ENCODE assay signal across 22 cellular contexts in the genomic region with DNA sequence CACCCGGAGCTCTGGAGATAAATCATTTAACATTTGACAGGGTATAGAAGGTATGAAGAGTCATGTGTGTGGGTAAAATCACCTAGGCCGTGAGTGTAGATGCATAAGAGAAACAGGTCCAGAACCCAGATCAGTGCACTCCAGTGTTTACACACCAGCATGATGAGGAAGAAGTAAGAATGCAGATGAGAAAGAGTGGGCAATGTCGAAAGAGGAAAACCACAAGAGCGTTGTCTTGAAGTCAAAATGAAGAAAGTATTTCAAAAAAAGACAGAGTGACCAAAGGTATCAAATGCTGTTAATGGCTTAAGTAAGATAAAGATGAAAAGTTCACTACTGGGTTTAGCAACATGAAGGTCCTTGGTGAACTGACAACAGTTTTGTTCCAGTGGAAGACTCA. TPM values are rescaled to one million over a fixed set of nuclear protein-coding genes. Genes with fewer than 3 reads are reported as not detected.
DNase-seq lines count a peak whose midpoint lies in the region; TF ChIP-seq lines count a peak whose summit lies in the region.
"Had no signal": no experiment of that assay in that cellular context is flagged by ENCODE, and none has a peak within 500 bp of the region (broad histone marks: within the 10 kb centered on the region; RNA-seq: fewer than 3 reads in every experiment).

No MANE protein-coding gene starts in this region.

- 0 out of 22 replicates have a peak, but pooled peaks cover 0 to 5% (median 0%) of the 10 kb centered on the region in 11 experiments for H3K36me3 ChIP-seq in BLaER1 treated with 17β-estradiol and CSF1 and Interleukin-3, amounts not matched to agents 10 nM and 100 nM
- H3K36me3 ChIP-seq in tibial nerve, result no peaks in the 10 kb centered on the region
- H3K36me3 ChIP-seq: gastrocnemius medialis, neural progenitor cell had no signal

- H3K9ac ChIP-seq in BLaER1 treated with 17β-estradiol and CSF1 and Interleukin-3, amounts not matched to agents 10 nM and 100 nM, result peak overlapping the region in 6 of 11 experiments; percentile 26 to 66 (median 50); a peak in 10 of 22 replicates
- H3K9ac ChIP-seq: neural progenitor cell had no signal

- peak in 1 of 2 donors; percentile 50 for TF ChIP-seq EP300 in tibial nerve (IDR thresholded peaks at IDR 0.05)

- H3K27me3 Mint-ChIP-seq in activated T-helper 1 cell treated with anti-CD3 and anti-CD28 coated beads, Interleukin-12 subunit alpha, Interleukin-12 subunit beta, Interleukin-2, Interleukin-4 antibody, amounts not matched to agents 30 ng/mL and 10 ng/mL and 1 ng/mL, durations not matched to agents 14 hours and 24 hours and 36 hours (ENCODE audit: insufficient read depth), result peaks cover 11% of the 10 kb centered on the region

- no peaks in the 10 kb centered on the region for H4K20me1 ChIP-seq in BLaER1 treated with 17β-estradiol and CSF1 and Interleukin-3, amounts not matched to agents 10 nM and 100 nM

- peak overlapping the region in 10 of 11 experiments; percentile 29 to 87 (median 73); a peak in 18 of 22 replicates for H3K27ac ChIP-seq in BLaER1 treated with 17β-estradiol and CSF1 and Interleukin-3, amounts not matched to agents 10 nM and 100 nM
- no peak overlapping the region for H3K27ac ChIP-seq in tibial nerve
- H3K27ac ChIP-seq: gastrocnemius medialis, neural progenitor cell, RWPE1 had no signal

- H3K4me1 ChIP-seq in BLaER1 treated with 17β-estradiol and CSF1 and Interleukin-3, amounts not matched to agents 10 nM and 100 nM, result peaks cover 5 to 60% (median 33%) of the 10 kb centered on the region in 10 experiments; a peak in 18 of 20 replicates
- H3K4me1 ChIP-seq in tibial nerve, result no peaks in the 10 kb centered on the region
- H3K4me1 ChIP-seq: gastrocnemius medialis, neural progenitor cell had no signal

- H3K4me2 ChIP-seq in BLaER1 treated with 17β-estradiol and CSF1 and Interleukin-3, amounts not matched to agents 10 nM and 100 nM, result peak overlapping the region in 9 of 11 experiments; percentile 36 to 92 (median 71); a peak in 17 of 22 replicates
- H3K4me2 ChIP-seq: neural progenitor cell had no signal

- peaks cover 38% of the 10 kb centered on the region for H3K4me1 Mint-ChIP-seq in activated T-helper 1 cell treated with anti-CD3 and anti-CD28 coated beads, Interleukin-12 subunit alpha, Interleukin-12 subunit beta, Interleukin-2, Interleukin-4 antibody, amounts not matched to agents 30 ng/mL and 10 ng/mL and 1 ng/mL, durations not matched to agents 14 hours and 24 hours and 36 hours (ENCODE audit: low read depth)
- H3K4me1 Mint-ChIP-seq: brain, neural progenitor cell had no signal

- intact Hi-C loops in activated T-helper 1 cell treated with anti-CD3 and anti-CD28 coated beads, Interleukin-12 subunit alpha, Interleukin-12 subunit beta, Interleukin-2, Interleukin-4 antibody, amounts not matched to agents 30 ng/mL and 10 ng/mL and 1 ng/mL, durations not matched to agents 14 hours and 24 hours and 36 hours (cut with micrococcal nuclease), result no loop called here

- peaks cover 21% of the 10 kb centered on the region for H3K9me3 Mint-ChIP-seq in activated T-helper 1 cell treated with anti-CD3 and anti-CD28 coated beads, Interleukin-12 subunit alpha, Interleukin-12 subunit beta, Interleukin-2, Interleukin-4 antibody, amounts not matched to agents 30 ng/mL and 10 ng/mL and 1 ng/mL, durations not matched to agents 14 hours and 24 hours and 36 hours

- peaks cover 6% of the 10 kb centered on the region for H3K36me3 Mint-ChIP-seq in activated T-helper 1 cell treated with anti-CD3 and anti-CD28 coated beads, Interleukin-12 subunit alpha, Interleukin-12 subunit beta, Interleukin-2, Interleukin-4 antibody, amounts not matched to agents 30 ng/mL and 10 ng/mL and 1 ng/mL, durations not matched to agents 14 hours and 24 hours and 36 hours (ENCODE audit: low read depth)
- H3K36me3 Mint-ChIP-seq: brain, neural progenitor cell, T-cell had no signal

- TF ChIP-seq POLR2A in tibial nerve (IDR thresholded peaks at IDR 0.05), result no peak

- no peaks in the 10 kb centered on the region for H3K27me3 ChIP-seq in BLaER1 treated with 17β-estradiol and CSF1 and Interleukin-3, amounts not matched to agents 10 nM and 100 nM
- H3K27me3 ChIP-seq in tibial nerve, result no peaks in the 10 kb centered on the region
- H3K27me3 ChIP-seq: gastrocnemius medialis, neural progenitor cell had no signal

- DNase-seq in MV-4-11 (lab: John Stamatoyannopoulos, UW) (peak; percentile 91), medulla oblongata (ENCODE audit: extremely low spot score) (peak; percentile 20), LoVo (ENCODE audit: low spot score) (no peak), NCI-H526 treated with DMSO at 0.1 percent for 48 hours (lab: John Stamatoyannopoulos, UW) (no peak), tibial nerve (ENCODE audit: low spot score in 2 of 2) (no peak), NCI-H2227 (lab: John Stamatoyannopoulos, UW; ENCODE audit: unreplicated experiment) (no peak)
- DNase-seq in activated T-helper 1 cell treated with anti-CD3 and anti-CD28 coated beads, Interleukin-12 subunit alpha, Interleukin-12 subunit beta, Interleukin-2, Interleukin-4 antibody, amounts not matched to agents 30 ng/mL and 10 ng/mL and 1 ng/mL, durations not matched to agents 14 hours and 24 hours and 36 hours (ENCODE audit: low spot score), result no peak
- DNase-seq: ACHN; activated CD4-positive, alpha-beta memory T cell treated with anti-CD3 and anti-CD28 coated beads for 36 hours; activated T-cell treated with anti-CD3 and anti-CD28 coated beads, Interleukin-2, amount 50 U/mL, for 24 hours; cortex of kidney; gastrocnemius medialis; GOT3; left cardiac atrium; NCI-H1105 treated with DMSO at 0.1 percent for 48 hours; NCI-H2171; stimulated activated naive CD4-positive, alpha-beta T cell; T-cell had no signal

- WGBS in tibial nerve, 2 donors, result 78 to 89% methylated on average over 4 of the region's 4 CpGs

- peak overlapping the region; percentile 49 for H3K27ac Mint-ChIP-seq in activated T-helper 1 cell treated with anti-CD3 and anti-CD28 coated beads, Interleukin-12 subunit alpha, Interleukin-12 subunit beta, Interleukin-2, Interleukin-4 antibody, amounts not matched to agents 30 ng/mL and 10 ng/mL and 1 ng/mL, durations not matched to agents 14 hours and 24 hours and 36 hours
- H3K27ac Mint-ChIP-seq: activated CD4-positive, alpha-beta memory T cell treated with anti-CD3 and anti-CD28 coated beads for 36 hours; activated T-cell treated with anti-CD3 and anti-CD28 coated beads, Interleukin-2, amount 50 U/mL, for 24 hours; brain; neural progenitor cell; T-cell had no signal

- no peak for TF ChIP-seq CTCF in tibial nerve (IDR thresholded peaks at IDR 0.05)

- H3K9me3 ChIP-seq in BLaER1 treated with 17β-estradiol and CSF1 and Interleukin-3, amounts not matched to agents 10 nM and 100 nM (replicated peaks in 1 of 11), result peaks cover 13 to 30% (median 18%) of the 10 kb centered on the region in 11 experiments; a peak in 21 of 22 replicates
- H3K9me3 ChIP-seq in tibial nerve, result peaks cover 0 to 15% (median 2%) of the 10 kb centered on the region in 4 donors
- H3K9me3 ChIP-seq: gastrocnemius medialis had no signal

- no peak overlapping the region for H3K4me3 Mint-ChIP-seq in activated T-helper 1 cell treated with anti-CD3 and anti-CD28 coated beads, Interleukin-12 subunit alpha, Interleukin-12 subunit beta, Interleukin-2, Interleukin-4 antibody, amounts not matched to agents 30 ng/mL and 10 ng/mL and 1 ng/mL, durations not matched to agents 14 hours and 24 hours and 36 hours
- H3K4me3 Mint-ChIP-seq: activated CD4-positive, alpha-beta memory T cell treated with anti-CD3 and anti-CD28 coated beads for 36 hours; activated T-cell treated with anti-CD3 and anti-CD28 coated beads, Interleukin-2, amount 50 U/mL, for 24 hours; brain; neural progenitor cell; T-cell had no signal

- no peak overlapping the region; a peak in 2 of 20 replicates for H3K4me3 ChIP-seq in BLaER1 treated with 17β-estradiol and CSF1 and Interleukin-3, amounts not matched to agents 10 nM and 100 nM
- H3K4me3 ChIP-seq in tibial nerve, result no peak overlapping the region
- H3K4me3 ChIP-seq: gastrocnemius medialis, neural progenitor cell had no signal

RNA-seq across cellular contexts. Expression of gene PLB1, which starts 32.0 kb away (rescaled TPM):
- total RNA-seq in activated T-helper 1 cell treated with anti-CD3 and anti-CD28 coated beads, Interleukin-12 subunit alpha, Interleukin-12 subunit beta, Interleukin-2, Interleukin-4 antibody, amounts not matched to agents 30 ng/mL and 10 ng/mL and 1 ng/mL, durations not matched to agents 14 hours and 24 hours and 36 hours, result 0.75 and 1.2 TPM in 2 replicates
- total RNA-seq in tibial nerve, result 1 to 10 TPM; 1.7 to 8.4 (median 4.7) TPM

Comparison
In these comparisons a context has a peak if more than half of its experiments do, and no peak if none do; other contexts are left out.
1. H3K27ac ChIP-seq: peak in BLaER1 treated with 17β-estradiol and CSF1 and Interleukin-3, amounts not matched to agents 10 nM and 100 nM (10 of 11); none in tibial nerve (0 of 4).
2. DNase-seq: peak in MV-4-11 (single experiment) and medulla oblongata (single experiment); none in activated T-helper 1 cell treated with anti-CD3 and anti-CD28 coated beads, Interleukin-12 subunit alpha, Interleukin-12 subunit beta, Interleukin-2, Interleukin-4 antibody, amounts not matched to agents 30 ng/mL and 10 ng/mL and 1 ng/mL, durations not matched to agents 14 hours and 24 hours and 36 hours (single experiment), LoVo (single experiment), NCI-H526 treated with DMSO at 0.1 percent for 48 hours (single experiment), tibial nerve (0 of 2) and NCI-H2227 (single experiment).